8 cellular contexts compared by ENCODE assay signal in genomic region chr6:119079288-119079809, GRCh38. TPM values are rescaled to one million over a fixed set of nuclear protein-coding genes. Genes with fewer than 3 reads are reported as not detected.
A peak's percentile ranks its signal among the peaks of the same experiment; 100 is the strongest.
DNase-seq lines count a peak whose midpoint lies in the region; ATAC-seq and TF ChIP-seq lines count a peak whose summit lies in the region.

No MANE protein-coding gene starts in this region.

- H3K36me3 ChIP-seq in cardiac muscle cell, result no peaks in the 10 kb centered on the region

- no peak overlapping the region for H3K27ac ChIP-seq in cardiac muscle cell

- no peak for TF ChIP-seq CTCF in cardiac muscle cell (IDR thresholded peaks at IDR 0.05; ENCODE audit: low read depth, low read length)

- H3K4me3 ChIP-seq in cardiac muscle cell (peak overlapping the region; percentile 56), iPS-11a (ENCODE audit: low read depth, low read length) (peak overlapping the region; percentile 42)

- peak overlapping the region; percentile 77 for H3K4me3 Mint-ChIP-seq in activated CD8-positive, alpha-beta T cell treated with anti-CD3 and anti-CD28 coated beads, Interleukin-2, amount 10 ng/mL, durations not matched to agents 7 days and 5 days
- H3K4me3 Mint-ChIP-seq in stimulated activated memory B cell treated with anti-CD40 and anti-IgM and Interleukin-4, amounts not matched to agents 10 μg/mL and 1 μg/mL and 100 μg/mL, for 72 hours, result peak overlapping the region; percentile 85

- DNase-seq in cardiac muscle cell (ENCODE audit: low read depth in 1 of 2, low spot score in 1 of 2) (peak in 1 of 2 donors; percentile 62), Right ventricle myocardium inferior (ENCODE audit: missing footprints) (no peak), mucosa of gallbladder (ENCODE audit: low spot score) (no peak), left lobe of liver (ENCODE audit: low spot score) (no peak)
- no peak for DNase-seq in activated CD8-positive, alpha-beta T cell treated with anti-CD3 and anti-CD28 coated beads, Interleukin-2, amount 10 ng/mL, durations not matched to agents 7 days and 5 days

- peak overlapping the region; percentile 41 for H3K27ac Mint-ChIP-seq in activated CD8-positive, alpha-beta T cell treated with anti-CD3 and anti-CD28 coated beads, Interleukin-2, amount 10 ng/mL, durations not matched to agents 7 days and 5 days
- no peak overlapping the region for H3K27ac Mint-ChIP-seq in stimulated activated memory B cell treated with anti-CD40 and anti-IgM and Interleukin-4, amounts not matched to agents 10 μg/mL and 1 μg/mL and 100 μg/mL, for 72 hours

- peaks cover 8% of the 10 kb centered on the region for H3K9me3 Mint-ChIP-seq in activated CD8-positive, alpha-beta T cell treated with anti-CD3 and anti-CD28 coated beads, Interleukin-2, amount 10 ng/mL, durations not matched to agents 7 days and 5 days (ENCODE audit: insufficient read depth)
- peaks cover 15% of the 10 kb centered on the region for H3K9me3 Mint-ChIP-seq in stimulated activated memory B cell treated with anti-CD40 and anti-IgM and Interleukin-4, amounts not matched to agents 10 μg/mL and 1 μg/mL and 100 μg/mL, for 72 hours

- POLR2A ChIA-PET in activated CD8-positive, alpha-beta T cell treated with anti-CD3 and anti-CD28 coated beads, Interleukin-2, amount 10 ng/mL, durations not matched to agents 7 days and 5 days (lab: Charles Lee), result interaction anchor here (0.6 kb wide), 1 partner anchor 26 kb away, joined by 3 read pairs; no protein-coding TSS in a partner anchor

- H3K4me1 ChIP-seq in cardiac muscle cell (ENCODE audit: low read depth), result peaks cover 7% of the 10 kb centered on the region

- peaks cover 16% of the 10 kb centered on the region for H3K27me3 Mint-ChIP-seq in activated CD8-positive, alpha-beta T cell treated with anti-CD3 and anti-CD28 coated beads, Interleukin-2, amount 10 ng/mL, durations not matched to agents 7 days and 5 days (ENCODE audit: low read depth)
- H3K27me3 Mint-ChIP-seq in stimulated activated memory B cell treated with anti-CD40 and anti-IgM and Interleukin-4, amounts not matched to agents 10 μg/mL and 1 μg/mL and 100 μg/mL, for 72 hours, result peaks cover 10% of the 10 kb centered on the region

- peaks cover 24% of the 10 kb centered on the region for H3K4me1 Mint-ChIP-seq in activated CD8-positive, alpha-beta T cell treated with anti-CD3 and anti-CD28 coated beads, Interleukin-2, amount 10 ng/mL, durations not matched to agents 7 days and 5 days (ENCODE audit: low read depth)
- peaks cover 9% of the 10 kb centered on the region for H3K4me1 Mint-ChIP-seq in stimulated activated memory B cell treated with anti-CD40 and anti-IgM and Interleukin-4, amounts not matched to agents 10 μg/mL and 1 μg/mL and 100 μg/mL, for 72 hours

- intact Hi-C loops in Right ventricle myocardium inferior (cut with DNase I), result no loop called here

- CTCF ChIA-PET in activated CD8-positive, alpha-beta T cell treated with anti-CD3 and anti-CD28 coated beads, Interleukin-2, amount 10 ng/mL, durations not matched to agents 7 days and 5 days (lab: Charles Lee), result interaction anchor here (1.0 kb wide), 1 partner anchor 116 kb away, joined by 3 read pairs; no protein-coding TSS in a partner anchor

- H3K27me3 ChIP-seq in cardiac muscle cell, result no peaks in the 10 kb centered on the region

- peaks cover 5% of the 10 kb centered on the region for H3K36me3 Mint-ChIP-seq in activated CD8-positive, alpha-beta T cell treated with anti-CD3 and anti-CD28 coated beads, Interleukin-2, amount 10 ng/mL, durations not matched to agents 7 days and 5 days (ENCODE audit: low read depth)
- H3K36me3 Mint-ChIP-seq in stimulated activated memory B cell treated with anti-CD40 and anti-IgM and Interleukin-4, amounts not matched to agents 10 μg/mL and 1 μg/mL and 100 μg/mL, for 72 hours, result peaks cover 10% of the 10 kb centered on the region

- ATAC-seq in Right ventricle myocardium inferior, result no peak
- ATAC-seq in activated CD8-positive, alpha-beta T cell treated with anti-CD3 and anti-CD28 coated beads, Interleukin-2, amount 10 ng/mL, durations not matched to agents 7 days and 5 days, result no peak
- ATAC-seq in stimulated activated memory B cell treated with anti-CD40 and anti-IgM and Interleukin-4, amounts not matched to agents 10 μg/mL and 1 μg/mL and 100 μg/mL, for 72 hours, result no peak
- ATAC-seq in GM21786 (IDR thresholded peaks at IDR 0.05; ENCODE audit: unreplicated experiment), result no peak
- ATAC-seq in left lobe of liver, result no peak

- H3K9me3 ChIP-seq in cardiac muscle cell (ENCODE audit: low read depth), result no peaks in the 10 kb centered on the region

RNA-seq across cellular contexts. Expression of gene FAM184A, which starts 0.9 kb away (rescaled TPM):
- total RNA-seq in cardiac muscle cell (4.2 and 13.7 TPM in 2 replicates), Right ventricle myocardium inferior (2.4 TPM), mucosa of gallbladder (1.0 TPM), left lobe of liver (3.8 TPM)
- polyA plus RNA-seq in cardiac muscle cell, result 4.8 and 9.1 TPM in 2 replicates
- 1 to 10 TPM; 2.2 to 2.7 TPM for total RNA-seq in activated CD8-positive, alpha-beta T cell treated with anti-CD3 and anti-CD28 coated beads, Interleukin-2, amount 10 ng/mL, durations not matched to agents 7 days and 5 days
